ENCODE assay signal across 8 cellular contexts in the genomic region with DNA sequence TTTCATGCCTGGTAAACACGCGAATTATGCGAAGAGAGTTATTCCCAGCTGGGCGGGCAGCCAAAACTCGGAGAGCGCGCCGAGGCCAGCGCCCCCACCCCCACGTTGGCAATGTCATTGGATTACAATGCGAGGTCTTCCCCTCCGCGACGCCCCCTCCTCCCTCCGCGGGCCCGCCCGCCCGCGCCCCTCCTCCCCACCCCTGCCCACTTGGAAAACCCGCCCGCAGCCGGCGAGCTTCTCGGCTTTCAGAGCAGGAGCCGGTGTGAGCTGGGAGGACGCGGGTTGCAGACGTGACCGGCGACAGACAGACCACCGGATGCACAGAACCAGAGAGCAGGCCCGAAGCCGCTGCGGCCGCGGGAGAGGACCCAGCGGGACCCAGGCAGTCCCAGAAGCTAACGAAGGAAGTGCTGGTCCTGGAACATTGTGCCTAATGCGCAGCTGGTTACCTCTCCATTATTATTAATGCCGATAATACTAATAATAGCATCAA. TPM values are rescaled to one million over a fixed set of nuclear protein-coding genes. Genes with fewer than 3 reads are reported as not detected.
DNase-seq lines count a peak whose midpoint lies in the region; ATAC-seq, FAIRE-seq and TF ChIP-seq lines count a peak whose summit lies in the region.

No MANE protein-coding gene starts in this region.

- no peak overlapping the region for H3K9ac ChIP-seq in kidney (ENCODE audit: low read length in 2 of 2)

- H3K4me3 ChIP-seq in retinal pigment epithelial cell (ENCODE audit: low read length) (peak overlapping the region; percentile 69), kidney (ENCODE audit: low read length in 2 of 2) (peak overlapping the region in 1 of 2 donors; percentile 42)

- H3K4me3 Mint-ChIP-seq in effector memory CD8-positive, alpha-beta T cell = peak overlapping the region; percentile 64 to 68

- peaks cover 7 to 12% of the 10 kb centered on the region in 2 donors for H3K4me1 ChIP-seq in kidney (ENCODE audit: control insufficient read depth in 1 of 2, insufficient read depth in 1 of 2, low read depth in 1 of 2, low read length in 2 of 2)

- peaks cover 10 to 18% of the 10 kb centered on the region in 2 donors for H3K4me1 Mint-ChIP-seq in effector memory CD8-positive, alpha-beta T cell (ENCODE audit: low read depth in 2 of 2)

- no peaks in the 10 kb centered on the region for H3K9me3 ChIP-seq in kidney (ENCODE audit: control insufficient read depth in 1 of 2, low read length in 2 of 2)

- H3K36me3 ChIP-seq in kidney (ENCODE audit: control insufficient read depth in 1 of 2, insufficient read depth in 2 of 2, low read length in 2 of 2) = no peaks in the 10 kb centered on the region

- intact Hi-C loops in kidney (cut with DNase I) = no loop called here

- DNase-seq in EL = peak; percentile 75
- DNase-seq in NCI-H1694 (lab: John Stamatoyannopoulos, UW) = peak; percentile 47
- DNase-seq in effector memory CD8-positive, alpha-beta T cell = no peak
- DNase-seq in retinal pigment epithelial cell (ENCODE audit: low read depth) = no peak
- DNase-seq in NOMO-1 treated with DMSO at 0.1 percent for 48 hours (lab: John Stamatoyannopoulos, UW; ENCODE audit: unreplicated experiment) = no peak
- no peak for DNase-seq in germinal center (ENCODE audit: low spot score)
- DNase-seq in kidney = no peak
- no peak for DNase-seq in KBM-7

- H3K9me3 Mint-ChIP-seq in effector memory CD8-positive, alpha-beta T cell = no peaks in the 10 kb centered on the region

- ATAC-seq in effector memory CD8-positive, alpha-beta T cell (replicated peaks) = no peak

- TF ChIP-seq CTCF in retinal pigment epithelial cell (conservative IDR thresholded peaks at IDR 0.05; ENCODE audit: low read depth, low read length) (no peak), kidney (IDR thresholded peaks at IDR 0.05; ENCODE audit: borderline replicate concordance, extremely low read depth, insufficient read depth) (no peak)

- no peak overlapping the region for H3K27ac ChIP-seq in kidney (ENCODE audit: low read depth in 2 of 2, low read length in 2 of 2)

- H3K36me3 Mint-ChIP-seq in effector memory CD8-positive, alpha-beta T cell (ENCODE audit: insufficient read depth) = no peaks in the 10 kb centered on the region

- peaks cover 60 to 80% of the 10 kb centered on the region in 2 donors for H3K27me3 Mint-ChIP-seq in effector memory CD8-positive, alpha-beta T cell

- no peak overlapping the region for H3K27ac Mint-ChIP-seq in effector memory CD8-positive, alpha-beta T cell

- FAIRE-seq in kidney (lab: Jason Lieb, UNC) = no peak

- in situ Hi-C loops in KBM-7 (cut with MboI; ENCODE audit: low pct_unique_long_range_greater_than_20kb, low sequenced_read_pairs) = no loop called here

RNA-seq across cellular contexts. Expression of a gene that starts 4.0 kb away (rescaled TPM):
- 0.98 TPM for total RNA-seq in kidney
- 0.34 TPM for polyA plus RNA-seq in kidney (ENCODE audit: insufficient read depth, low read depth, low replicate concordance)

Comparison
In these comparisons a context has a peak if more than half of its experiments do, and no peak if none do; other contexts are left out.
1. DNase-seq: peak in EL (single experiment) and NCI-H1694 (single experiment); none in effector memory CD8-positive, alpha-beta T cell (0 of 3), retinal pigment epithelial cell (single experiment), NOMO-1 treated with DMSO at 0.1 percent for 48 hours (single experiment), germinal center (single experiment), kidney (single experiment) and KBM-7 (single experiment).